Comparison of ENCODE assay signal across 35 cellular contexts in the genomic region with DNA sequence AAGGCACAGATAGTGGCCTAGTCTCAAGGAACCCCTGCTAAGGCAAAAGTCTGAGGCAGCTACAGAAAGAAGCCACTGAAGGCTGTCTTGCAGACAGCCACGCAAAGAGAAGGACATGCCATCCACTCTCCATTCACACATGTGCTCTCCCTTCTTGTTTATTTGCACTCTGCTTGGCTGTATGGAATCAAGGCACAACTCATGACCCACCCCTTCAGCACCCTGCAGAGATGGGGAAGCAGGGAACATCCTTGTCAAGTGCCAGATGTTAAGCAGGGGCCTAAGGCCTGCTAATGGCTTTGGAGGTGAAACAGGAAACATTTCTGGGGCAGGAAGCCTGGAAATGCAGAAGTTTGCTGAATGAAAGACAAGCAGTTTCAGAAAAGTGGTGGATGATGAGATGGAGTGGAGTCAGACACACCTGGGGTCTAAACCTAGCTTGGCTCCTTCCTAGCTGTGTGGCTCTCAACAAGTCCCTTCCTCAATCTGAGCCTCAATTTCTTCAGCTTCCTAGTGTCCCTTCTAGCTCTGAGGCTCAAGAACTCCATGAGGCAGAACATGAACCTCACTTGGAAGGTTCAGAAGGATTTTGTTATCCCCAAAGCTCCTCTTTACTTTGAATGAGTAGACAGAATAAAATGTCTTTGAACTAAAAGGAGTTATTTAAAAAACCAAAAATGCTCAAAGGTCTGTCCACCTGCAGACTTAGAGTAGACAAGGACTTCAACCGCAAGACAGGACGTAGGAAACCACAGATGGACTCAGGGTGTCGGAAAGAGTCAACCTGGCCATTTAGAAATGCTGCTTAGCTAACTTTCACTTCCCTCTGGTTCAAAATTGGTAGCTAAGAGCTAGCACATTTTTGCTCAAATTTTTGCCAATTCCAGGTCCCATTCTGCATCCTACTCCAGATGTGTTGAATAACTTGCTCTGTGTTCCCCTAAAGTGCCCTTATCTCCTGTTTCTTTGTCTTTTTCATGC.
DNase-seq lines count a peak whose midpoint lies in the region; ATAC-seq, FAIRE-seq and TF ChIP-seq lines count a peak whose summit lies in the region.
"Had no signal": no experiment of that assay in that cellular context is flagged by ENCODE, and none has a peak within 500 bp of the region (broad histone marks: within the 10 kb centered on the region; RNA-seq: fewer than 3 reads in every experiment).

No MANE protein-coding gene starts in this region.

- DNase-seq in GM12891 (ENCODE audit: insufficient read length, low spot score), result no peak
- DNase-seq in RPMI7951 (ENCODE audit: low read depth), result peak; percentile 26
- no peak for DNase-seq in activated T-cell treated with anti-CD3 and anti-CD28 coated beads, Interleukin-2, amount 50 U/mL, for 4 hours
- no peak for DNase-seq in aorta
- no peak for DNase-seq in ureter (ENCODE audit: low spot score)
- no peak for DNase-seq in NCI-H226
- DNase-seq: activated CD4-positive, alpha-beta T cell treated with anti-CD3 and anti-CD28 coated beads for 4 hours; activated CD8-positive, alpha-beta memory T cell treated with anti-CD3 and anti-CD28 coated beads for 24 hours; activated effector memory CD4-positive, alpha-beta T cell treated with Interleukin-2 at 50 U/mL for 16 hours; CD8-positive, alpha-beta T cell; DMS 273 treated with DMSO at 0.1 percent for 48 hours; gastrocnemius medialis; HCEC 1CT; hypothalamus; immature natural killer cell; Kasumi-1; left cardiac atrium; mucosa of descending colon; natural killer cell; NCI-H146; occipital lobe; SJCRH30; stimulated activated CD4-positive, alpha-beta T cell treated with anti-CD3 and anti-CD28 coated beads, Interleukin-2, amount 100 ng/mL, for 48 hours; stomach; T1000; thyroid gland; WERI-Rb-1 had no signal

- H3K4me3 ChIP-seq in BLaER1 treated with 17β-estradiol and CSF1 and Interleukin-3, amounts not matched to agents 10 nM and 100 nM, result no peak overlapping the region
- no peak overlapping the region for H3K4me3 ChIP-seq in aorta (ENCODE audit: low read length in 2 of 2)
- H3K4me3 ChIP-seq: breast epithelium, gastrocnemius medialis, mucosa of descending colon, prostate gland, SJCRH30, stomach, thyroid gland, vagina had no signal

- no peaks in the 10 kb centered on the region for H3K9me3 ChIP-seq in BLaER1 treated with 17β-estradiol and CSF1 and Interleukin-3, amounts not matched to agents 10 nM and 100 nM (replicated peaks in 1 of 11)
- no peaks in the 10 kb centered on the region for H3K9me3 ChIP-seq in aorta (ENCODE audit: control insufficient read depth, low read length)
- H3K9me3 ChIP-seq: breast epithelium, gastrocnemius medialis, mucosa of descending colon, prostate gland, SJCRH30, stomach, thyroid gland, vagina had no signal

- H4K20me1 ChIP-seq in BLaER1 treated with 17β-estradiol and CSF1 and Interleukin-3, amounts not matched to agents 10 nM and 100 nM, result no peaks in the 10 kb centered on the region

- WGBS in aorta, 2 donors, result 94 to 96% methylated on average over 4 of the region's 4 CpGs

- TF ChIP-seq POLR2A in GM12891 (IDR thresholded peaks at IDR 0.05; ENCODE audit: low read depth, low read length), result no peak

- H3K4me1 ChIP-seq in BLaER1 treated with 17β-estradiol and CSF1 and Interleukin-3, amounts not matched to agents 10 nM and 100 nM, result peaks cover 0 to 12% (median 7%) of the 10 kb centered on the region in 10 experiments; a peak in 11 of 20 replicates
- H3K4me1 ChIP-seq in aorta (ENCODE audit: control insufficient read depth in 1 of 2, insufficient read depth in 2 of 2, low read length in 2 of 2), result no peaks in the 10 kb centered on the region
- H3K4me1 ChIP-seq: breast epithelium, prostate gland, SJCRH30, stomach had no signal

- intact Hi-C loops in aorta (cut with DNase I), result no loop called here

- peaks cover 0 to 14% (median 0%) of the 10 kb centered on the region in 11 experiments; a peak in 1 of 22 replicates for H3K27me3 ChIP-seq in BLaER1 treated with 17β-estradiol and CSF1 and Interleukin-3, amounts not matched to agents 10 nM and 100 nM
- H3K27me3 ChIP-seq in aorta (ENCODE audit: control insufficient read depth in 1 of 2, insufficient read depth in 2 of 2, low read length in 1 of 2), result no peaks in the 10 kb centered on the region
- H3K27me3 ChIP-seq: breast epithelium, gastrocnemius medialis, SJCRH30, stomach, thyroid gland, vagina had no signal

- H3K9me3 Mint-ChIP-seq in activated T-cell treated with anti-CD3 and anti-CD28 coated beads, Interleukin-2, amount 50 U/mL, for 4 hours, result peaks cover 6% of the 10 kb centered on the region
- H3K9me3 Mint-ChIP-seq: CD8-positive, alpha-beta T cell had no signal

- no peak overlapping the region for H3K27ac ChIP-seq in BLaER1 treated with 17β-estradiol and CSF1 and Interleukin-3, amounts not matched to agents 10 nM and 100 nM
- no peak overlapping the region for H3K27ac ChIP-seq in aorta (ENCODE audit: low read depth in 1 of 2, low read length in 2 of 2)
- H3K27ac ChIP-seq: breast epithelium, gastrocnemius medialis, prostate gland, SJCRH30, stomach, thyroid gland, vagina, WERI-Rb-1 had no signal

- H3K4me2 ChIP-seq in BLaER1 treated with 17β-estradiol and CSF1 and Interleukin-3, amounts not matched to agents 10 nM and 100 nM, result peak overlapping the region in 9 of 11 experiments; percentile 9 to 39 (median 21); a peak in 13 of 22 replicates

- H3K27me3 Mint-ChIP-seq in activated T-cell treated with anti-CD3 and anti-CD28 coated beads, Interleukin-2, amount 50 U/mL, for 4 hours (ENCODE audit: low read depth), result no peaks in the 10 kb centered on the region
- H3K27me3 Mint-ChIP-seq: activated naive CD8-positive, alpha-beta T cell had no signal

- ATAC-seq in HG03520 (IDR thresholded peaks at IDR 0.05; ENCODE audit: unreplicated experiment) (peak; percentile 68), aorta (ENCODE audit: low FRiP score) (no peak)
- ATAC-seq in activated T-cell treated with anti-CD3 and anti-CD28 coated beads, Interleukin-2, amount 50 U/mL, for 4 hours, result no peak
- ATAC-seq: CD8-positive, alpha-beta T cell; gastrocnemius medialis; left cardiac atrium; mucosa of descending colon; natural killer cell; sciatic nerve had no signal

- no peaks in the 10 kb centered on the region for H3K36me3 ChIP-seq in BLaER1 treated with 17β-estradiol and CSF1 and Interleukin-3, amounts not matched to agents 10 nM and 100 nM
- H3K36me3 ChIP-seq in aorta (ENCODE audit: control insufficient read depth in 1 of 2, insufficient read depth in 2 of 2, low read length in 1 of 2), result no peaks in the 10 kb centered on the region
- H3K36me3 ChIP-seq: breast epithelium, gastrocnemius medialis, prostate gland, SJCRH30, stomach, thyroid gland, vagina, WERI-Rb-1 had no signal

- no peaks in the 10 kb centered on the region for H3K36me3 Mint-ChIP-seq in activated T-cell treated with anti-CD3 and anti-CD28 coated beads, Interleukin-2, amount 50 U/mL, for 4 hours (ENCODE audit: insufficient read depth)
- H3K36me3 Mint-ChIP-seq: activated naive CD8-positive, alpha-beta T cell; CD8-positive, alpha-beta T cell; immature natural killer cell; natural killer cell had no signal

- no peaks in the 10 kb centered on the region for H3K4me1 Mint-ChIP-seq in activated T-cell treated with anti-CD3 and anti-CD28 coated beads, Interleukin-2, amount 50 U/mL, for 4 hours (ENCODE audit: low read depth)

- FAIRE-seq in GM12891 (lab: Jason Lieb, UNC), result peak; percentile 5
- FAIRE-seq: endothelial cell of umbilical vein had no signal

- no peak overlapping the region for H3K4me3 Mint-ChIP-seq in activated T-cell treated with anti-CD3 and anti-CD28 coated beads, Interleukin-2, amount 50 U/mL, for 4 hours
- H3K4me3 Mint-ChIP-seq: activated naive CD8-positive, alpha-beta T cell; CD8-positive, alpha-beta T cell; natural killer cell had no signal

- H3K9ac ChIP-seq in BLaER1 treated with 17β-estradiol and CSF1 and Interleukin-3, amounts not matched to agents 10 nM and 100 nM, result no peak overlapping the region

TF ChIP-seq in GM12891, 5 proteins besides CTCF, POLR2A, EP300 and RAD21:
- TF ChIP-seq PAX5 (IDR thresholded peaks at IDR 0.05; ENCODE audit: insufficient read depth, low read length, severe bottlenecking) (no peak), POU2F2 (IDR thresholded peaks at IDR 0.05; ENCODE audit: low read depth, low read length) (no peak), SPI1 (IDR thresholded peaks at IDR 0.05; ENCODE audit: low read depth, low read length) (peak; percentile 90), TAF1 (IDR thresholded peaks at IDR 0.05; ENCODE audit: low read depth, low read length) (no peak), POLR2AphosphoS5 (IDR thresholded peaks at IDR 0.05; ENCODE audit: low read depth, low read length) (no peak)
